Comparison of ENCODE assay signal across 25 cellular contexts in the genomic region with DNA sequence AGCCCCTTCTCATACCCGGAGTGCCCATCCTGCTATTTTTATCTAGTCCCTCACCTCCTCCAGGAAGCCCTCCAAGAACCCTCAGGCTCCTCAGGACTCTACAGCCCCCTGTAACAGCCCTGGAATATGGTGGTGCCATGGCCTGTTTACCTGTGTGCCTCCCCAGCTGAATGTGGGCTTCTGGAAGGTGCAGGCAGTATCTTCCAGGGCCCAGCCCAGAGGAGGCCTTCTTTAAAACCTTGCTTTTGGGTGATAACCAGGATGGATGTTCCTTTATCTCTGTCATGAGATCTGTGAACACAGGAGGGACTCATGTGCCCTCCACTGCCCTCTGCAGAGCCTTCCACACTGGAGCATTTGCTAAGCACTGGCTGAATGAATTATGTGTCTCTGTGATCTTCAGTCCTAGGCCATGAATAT.
"Had no signal": no experiment of that assay in that cellular context is flagged by ENCODE, and none has a peak within 500 bp of the region (broad histone marks: within the 10 kb centered on the region; RNA-seq: fewer than 3 reads in every experiment).

No MANE protein-coding gene starts in this region.

- DNase-seq: activated B cell treated with CpG ODN at 0.5 μM for 24 hours; activated CD4-positive, alpha-beta T cell treated with anti-CD3 and anti-CD28 coated beads for 1 hour; activated CD4-positive, alpha-beta T cell treated with anti-CD3 and anti-CD28 coated beads, Interleukin-2, amount 10 ng/mL, durations not matched to agents 24 days and 14 days; activated CD4-positive, alpha-beta T cell treated with anti-CD3 and anti-CD28 coated beads, Interleukin-2, amount 50 U/mL, for 48 hours; activated CD8-positive, alpha-beta memory T cell treated with anti-CD3 and anti-CD28 coated beads, Interleukin-2, amount 10 ng/mL, durations not matched to agents 7 days and 5 days; activated effector memory CD4-positive, alpha-beta T cell treated with Interleukin-2 at 50 U/mL for 16 hours; activated naive CD4-positive, alpha-beta T cell; activated T-cell treated with anti-CD3 and anti-CD28 coated beads, Interleukin-2, amount 50 U/mL, for 24 hours; brain microvascular endothelial cell; Kasumi-1; NCI-H1092; NCI-H1417; NCI-H1930; NCI-H2107; NCI-H2171 treated with DMSO at 0.1 percent for 48 hours; NCI-H226; NCI-H526; NCI-H774; SHP77 treated with DMSO at 0.1 percent for 48 hours; T-helper 9 cell had no signal

- H3K27me3 Mint-ChIP-seq: activated B cell treated with CpG ODN at 0.5 μM for 24 hours had no signal

- H3K4me3 Mint-ChIP-seq: activated B cell treated with CpG ODN at 0.5 μM for 24 hours; activated CD4-positive, alpha-beta T cell treated with anti-CD3 and anti-CD28 coated beads, Interleukin-2, amount 10 ng/mL, durations not matched to agents 24 days and 14 days; activated CD8-positive, alpha-beta memory T cell treated with anti-CD3 and anti-CD28 coated beads, Interleukin-2, amount 10 ng/mL, durations not matched to agents 7 days and 5 days; activated naive CD4-positive, alpha-beta T cell treated with anti-CD3 and anti-CD28 coated beads, Interleukin-2, amount 50 U/mL, for 24 hours; activated T-cell treated with anti-CD3 and anti-CD28 coated beads, Interleukin-2, amount 50 U/mL, for 24 hours; activated T-helper 1 cell treated with anti-CD3 and anti-CD28 coated beads, Interleukin-12 subunit alpha, Interleukin-12 subunit beta, Interleukin-2, Interleukin-4 antibody, amounts not matched to agents 30 ng/mL and 10 ng/mL and 1 ng/mL, durations not matched to agents 14 hours and 24 hours and 36 hours; T-helper 1 cell treated with Interleukin-12 subunit alpha and Interleukin-12 subunit beta and Interleukin-4 antibody, amounts not matched to agents 30 μg/mL and 1 μg/mL, for 36 hours had no signal

- H3K36me3 Mint-ChIP-seq: activated CD8-positive, alpha-beta memory T cell treated with anti-CD3 and anti-CD28 coated beads, Interleukin-2, amount 10 ng/mL, durations not matched to agents 7 days and 5 days; activated naive CD4-positive, alpha-beta T cell treated with anti-CD3 and anti-CD28 coated beads, Interleukin-2, amount 50 U/mL, for 24 hours had no signal

- H3K27ac ChIP-seq: brain microvascular endothelial cell, cardiac muscle cell had no signal

- H3K9me3 Mint-ChIP-seq: activated B cell treated with CpG ODN at 0.5 μM for 24 hours; activated CD4-positive, alpha-beta T cell treated with anti-CD3 and anti-CD28 coated beads, Interleukin-2, amount 10 ng/mL, durations not matched to agents 24 days and 14 days; activated naive CD4-positive, alpha-beta T cell treated with anti-CD3 and anti-CD28 coated beads, Interleukin-2, amount 50 U/mL, for 24 hours; activated T-cell treated with anti-CD3 and anti-CD28 coated beads, Interleukin-2, amount 50 U/mL, for 24 hours; activated T-helper 1 cell treated with anti-CD3 and anti-CD28 coated beads, Interleukin-12 subunit alpha, Interleukin-12 subunit beta, Interleukin-2, Interleukin-4 antibody, amounts not matched to agents 30 ng/mL and 10 ng/mL and 1 ng/mL, durations not matched to agents 14 hours and 24 hours and 36 hours; T-helper 1 cell treated with Interleukin-12 subunit alpha and Interleukin-12 subunit beta and Interleukin-4 antibody, amounts not matched to agents 30 μg/mL and 1 μg/mL, for 36 hours had no signal

- H3K4me1 Mint-ChIP-seq: activated B cell treated with CpG ODN at 0.5 μM for 24 hours; activated naive CD4-positive, alpha-beta T cell treated with anti-CD3 and anti-CD28 coated beads, Interleukin-2, amount 50 U/mL, for 24 hours had no signal

- H3K27ac Mint-ChIP-seq: activated B cell treated with CpG ODN at 0.5 μM for 24 hours; activated CD4-positive, alpha-beta T cell treated with anti-CD3 and anti-CD28 coated beads, Interleukin-2, amount 10 ng/mL, durations not matched to agents 24 days and 14 days; activated CD8-positive, alpha-beta memory T cell treated with anti-CD3 and anti-CD28 coated beads, Interleukin-2, amount 10 ng/mL, durations not matched to agents 7 days and 5 days; activated naive CD4-positive, alpha-beta T cell treated with anti-CD3 and anti-CD28 coated beads, Interleukin-2, amount 50 U/mL, for 24 hours; activated T-cell treated with anti-CD3 and anti-CD28 coated beads, Interleukin-2, amount 50 U/mL, for 24 hours; activated T-helper 1 cell treated with anti-CD3 and anti-CD28 coated beads, Interleukin-12 subunit alpha, Interleukin-12 subunit beta, Interleukin-2, Interleukin-4 antibody, amounts not matched to agents 30 ng/mL and 10 ng/mL and 1 ng/mL, durations not matched to agents 14 hours and 24 hours and 36 hours; T-helper 1 cell treated with Interleukin-12 subunit alpha and Interleukin-12 subunit beta and Interleukin-4 antibody, amounts not matched to agents 30 μg/mL and 1 μg/mL, for 36 hours had no signal

- H3K36me3 ChIP-seq: brain microvascular endothelial cell, cardiac muscle cell had no signal

- FAIRE-seq: colon had no signal

- ATAC-seq: activated CD8-positive, alpha-beta memory T cell treated with anti-CD3 and anti-CD28 coated beads, Interleukin-2, amount 10 ng/mL, durations not matched to agents 7 days and 5 days had no signal

- H3K4me3 ChIP-seq: cardiac muscle cell had no signal

- H3K27me3 ChIP-seq: brain microvascular endothelial cell, cardiac muscle cell had no signal
